8 cellular contexts compared by ENCODE assay signal in the genomic region with DNA sequence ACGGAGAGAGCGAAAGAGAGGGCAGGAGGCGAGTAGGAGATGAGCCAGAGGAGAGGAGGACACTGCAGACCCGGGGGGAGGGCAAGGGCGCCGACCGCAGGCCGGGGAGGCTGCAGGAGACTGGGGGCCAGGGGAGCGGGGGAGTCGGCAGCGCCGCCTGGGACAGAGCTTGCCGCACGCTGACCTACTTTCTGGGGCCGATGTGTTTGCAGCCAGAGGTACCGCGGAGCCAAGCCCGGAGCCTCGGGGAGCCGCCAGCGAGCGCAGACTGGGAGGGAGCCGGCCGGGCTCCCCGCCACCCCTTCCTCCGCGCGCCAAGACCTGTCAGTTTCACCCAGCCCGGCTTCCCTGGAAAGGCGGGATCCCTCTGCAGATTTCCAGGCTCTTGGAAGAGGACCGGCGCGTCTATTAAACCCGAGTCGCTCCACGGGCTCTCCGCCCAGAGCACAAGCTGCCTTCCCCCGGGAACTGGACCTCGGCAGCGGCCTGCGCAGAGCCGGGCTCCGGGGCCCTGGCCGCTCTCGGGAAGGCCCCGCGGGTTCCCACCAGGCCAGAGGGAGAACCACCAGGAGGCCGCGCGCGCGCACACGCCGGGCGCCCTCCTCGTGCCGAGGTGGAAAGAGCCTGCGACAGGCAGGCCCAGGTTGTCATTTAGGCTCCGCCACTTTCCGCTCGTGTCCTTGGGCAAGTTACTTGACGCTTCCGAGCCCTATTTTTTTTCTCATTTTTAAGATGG.
A peak's percentile ranks its signal among the peaks of the same experiment; 100 is the strongest.
DNase-seq lines count a peak whose midpoint lies in the region; ATAC-seq and TF ChIP-seq lines count a peak whose summit lies in the region.

No MANE protein-coding gene starts in this region.

- H3K9me3 ChIP-seq in H9 (ENCODE audit: control insufficient read depth, low read depth, low read length) = no peaks in the 10 kb centered on the region
- no peaks in the 10 kb centered on the region for H3K9me3 ChIP-seq in muscle layer of colon (ENCODE audit: low read length)
- no peaks in the 10 kb centered on the region for H3K9me3 ChIP-seq in tibial nerve

- peak in 1 of 2 donors; percentile 7 for TF ChIP-seq EP300 in tibial nerve (IDR thresholded peaks at IDR 0.05)

- H3K27ac ChIP-seq in H9 (ENCODE audit: insufficient read length, low read depth, low read length) (no peak overlapping the region), muscle layer of colon (ENCODE audit: low read depth, low read length) (peak overlapping the region; percentile 74), tibial nerve (peak overlapping the region in 3 of 4 donors; percentile 64 to 77 (median 66))

- ATAC-seq in activated CD8-positive, alpha-beta T cell treated with anti-CD3 and anti-CD28 coated beads for 36 hours = peak; percentile 68
- ATAC-seq in GM21423 (IDR thresholded peaks at IDR 0.05; ENCODE audit: unreplicated experiment) = no peak

- H2BK15ac ChIP-seq in H9 (ENCODE audit: low read depth, low read length) = no peak overlapping the region

- no peak overlapping the region for H2BK20ac ChIP-seq in H9 (ENCODE audit: low read depth, low read length, poor library complexity, severe bottlenecking)

- no peaks in the 10 kb centered on the region; a peak in 1 of 5 replicates for H3K9me3 Mint-ChIP-seq in H9
- no peaks in the 10 kb centered on the region for H3K9me3 Mint-ChIP-seq in activated CD8-positive, alpha-beta T cell treated with anti-CD3 and anti-CD28 coated beads for 36 hours

- H3K36me3 Mint-ChIP-seq in H9 (ENCODE audit: insufficient read depth in 1 of 3, low read depth in 3 of 3) = no peaks in the 10 kb centered on the region
- H3K36me3 Mint-ChIP-seq in activated CD8-positive, alpha-beta T cell treated with anti-CD3 and anti-CD28 coated beads for 36 hours (ENCODE audit: low read depth) = no peaks in the 10 kb centered on the region

- H3K23ac ChIP-seq in H9 (ENCODE audit: insufficient read length, low read depth, low read length) = no peak overlapping the region

- H3K27me3 ChIP-seq in H9 (ENCODE audit: insufficient read depth, low read length) (peaks cover 8% of the 10 kb centered on the region; the same call in 1 of the 2 replicates), muscle layer of colon (ENCODE audit: control insufficient read depth in 1 of 2, insufficient read depth in 2 of 2, low read length in 2 of 2) (no peaks in the 10 kb centered on the region), tibial nerve (peaks cover 0 to 21% of the 10 kb centered on the region in 2 donors)

- H3K4me3 ChIP-seq in muscle layer of colon (ENCODE audit: low read depth in 1 of 2, low read length in 2 of 2) (peak overlapping the region; percentile 37 to 51), tibial nerve (peak overlapping the region; percentile 9 to 48 (median 42))

- H3K14ac ChIP-seq in H9 (ENCODE audit: insufficient read depth, low read length) = no peak overlapping the region

- POLR2A ChIA-PET in activated CD8-positive, alpha-beta T cell treated with anti-CD3 and anti-CD28 coated beads for 36 hours (lab: Charles Lee) = interaction anchor here (0.9 kb wide), 1 partner anchor 71 kb away, joined by 3 read pairs; no protein-coding TSS in a partner anchor

- H4K20me1 ChIP-seq in H9 (ENCODE audit: control insufficient read depth, insufficient read depth, insufficient read length) = no peaks in the 10 kb centered on the region

- intact Hi-C loops in activated CD8-positive, alpha-beta T cell treated with anti-CD3 and anti-CD28 coated beads for 36 hours (cut with micrococcal nuclease) = no loop called here

- no peaks in the 10 kb centered on the region for H3K79me2 ChIP-seq in H9 (ENCODE audit: insufficient read depth, low read length)

- H3K36me3 ChIP-seq in muscle layer of colon (ENCODE audit: insufficient read depth, low read length) (no peaks in the 10 kb centered on the region), tibial nerve (no peaks in the 10 kb centered on the region)

- peak overlapping the region; percentile 88 for H2AFZ ChIP-seq in H9 (ENCODE audit: low read length)

- CTCF ChIA-PET in activated CD8-positive, alpha-beta T cell treated with anti-CD3 and anti-CD28 coated beads for 36 hours (lab: Charles Lee) = interaction anchor here (0.5 to 2.4 kb wide), 2 partner anchors 9 to 1369 kb away, joined by 3 to 15 read pairs; no protein-coding TSS in a partner anchor

- H2BK12ac ChIP-seq in H9 (ENCODE audit: insufficient read length, low read depth, low read length) = no peak overlapping the region

- WGBS in H9 (ENCODE audit: extremely low coverage, insufficient read length, low lambda C conversion rate) = no CpG with 5 or more reads among the region's 63 CpGs
- WGBS in tibial nerve, 2 donors = 2% methylated on average over 34 to 48 of the region's 63 CpGs

- no peak overlapping the region for H2BK5ac ChIP-seq in H9 (ENCODE audit: insufficient read length, low read length)

- no peak overlapping the region for H4K91ac ChIP-seq in H9 (ENCODE audit: insufficient read length, low read depth, low read length)

- H3K4me1 Mint-ChIP-seq in H9 = peaks cover 8 to 13% of the 10 kb centered on the region in 2 experiments
- peaks cover 5% of the 10 kb centered on the region for H3K4me1 Mint-ChIP-seq in activated CD8-positive, alpha-beta T cell treated with anti-CD3 and anti-CD28 coated beads for 36 hours (ENCODE audit: low read depth)

- no peak overlapping the region for H4K5ac ChIP-seq in H9 (ENCODE audit: insufficient read length, low read depth, low read length)

- no peak overlapping the region for H3K4ac ChIP-seq in H9 (ENCODE audit: low read depth, low read length)

- H3K79me1 ChIP-seq in H9 (ENCODE audit: insufficient read depth, low read depth, low read length, poor library complexity, severe bottlenecking) = no peaks in the 10 kb centered on the region

- H2AK5ac ChIP-seq in H9 (ENCODE audit: insufficient read length, low read length) = no peak overlapping the region

- peak overlapping the region; percentile 60 to 83 for H3K4me3 Mint-ChIP-seq in H9
- peak overlapping the region; percentile 45 for H3K4me3 Mint-ChIP-seq in activated CD8-positive, alpha-beta T cell treated with anti-CD3 and anti-CD28 coated beads for 36 hours

- TF ChIP-seq CTCF in AG09319 (IDR thresholded peaks at IDR 0.05; ENCODE audit: low read depth, low read length) (peak; percentile 5; the same call in 1 of the 2 replicates), H9 (conservative IDR thresholded peaks at IDR 0.05) (no peak; the same call in 2 of the 3 replicates), tibial nerve (IDR thresholded peaks at IDR 0.05) (no peak)
- no peak for TF ChIP-seq CTCF in activated CD8-positive, alpha-beta T cell treated with anti-CD3 and anti-CD28 coated beads for 36 hours (IDR thresholded peaks at IDR 0.05)

- H3K56ac ChIP-seq in H9 (ENCODE audit: insufficient read length, low read depth, low read length) = no peak overlapping the region

- no peak overlapping the region for H4K8ac ChIP-seq in H9 (replicated peaks; ENCODE audit: insufficient read length, low read depth, low read length)

- H3K27ac Mint-ChIP-seq in H9 = no peak overlapping the region
- no peak overlapping the region for H3K27ac Mint-ChIP-seq in activated CD8-positive, alpha-beta T cell treated with anti-CD3 and anti-CD28 coated beads for 36 hours

- no peak for TF ChIP-seq POLR2A in tibial nerve (IDR thresholded peaks at IDR 0.05)

- H3K9ac ChIP-seq in H9 (ENCODE audit: extremely low read depth, insufficient read length, low read length) (no peak overlapping the region), muscle layer of colon (ENCODE audit: low read length) (no peak overlapping the region)

- H3K18ac ChIP-seq in H9 (ENCODE audit: insufficient read length, low read depth, low read length) = no peak overlapping the region

- no peak for DNase-seq in AG09319 (ENCODE audit: extremely low read depth, low read depth)
- DNase-seq in H9 = peak; percentile 76
- peak; percentile 30 for DNase-seq in activated CD8-positive, alpha-beta T cell treated with anti-CD3 and anti-CD28 coated beads for 36 hours
- peak; percentile 52 for DNase-seq in fibroblast of peridontal ligament (ENCODE audit: extremely low read depth)
- peak in 1 of 2 donors; percentile 9 for DNase-seq in tibial nerve (ENCODE audit: low spot score in 2 of 2)
- DNase-seq in H4 (ENCODE audit: low spot score) = no peak

- H3K4me1 ChIP-seq in H9 (ENCODE audit: insufficient read depth, low read length) (no peaks in the 10 kb centered on the region), muscle layer of colon (ENCODE audit: insufficient read depth, low read length) (peaks cover 6% of the 10 kb centered on the region), tibial nerve (peaks cover 0 to 20% (median 9%) of the 10 kb centered on the region in 4 donors)

- peak overlapping the region; percentile 60 for H3K4me2 ChIP-seq in H9 (ENCODE audit: insufficient read depth, insufficient read length, low read length)

- H3K23me2 ChIP-seq in H9 (ENCODE audit: insufficient read length, low read depth, low read length, poor library complexity, severe bottlenecking) = peaks cover 5% of the 10 kb centered on the region

- peaks cover 70% of the 10 kb centered on the region for H3K27me3 Mint-ChIP-seq in H9 (ENCODE audit: low read depth)
- peaks cover 42% of the 10 kb centered on the region for H3K27me3 Mint-ChIP-seq in activated CD8-positive, alpha-beta T cell treated with anti-CD3 and anti-CD28 coated beads for 36 hours

- no peak overlapping the region for H2BK120ac ChIP-seq in H9 (ENCODE audit: low read depth, low read length, poor library complexity, severe bottlenecking)

- H3T11ph ChIP-seq in H9 (ENCODE audit: low read length) = no peak overlapping the region

Comparison
In these comparisons a context has a peak if more than half of its experiments do, and no peak if none do; other contexts are left out.
1. DNase-seq: peak in H9 (single experiment), activated CD8-positive, alpha-beta T cell treated with anti-CD3 and anti-CD28 coated beads for 36 hours (single experiment) and fibroblast of peridontal ligament (single experiment); none in AG09319 (single experiment) and H4 (single experiment).